Comparison of ENCODE assay signal across 32 cellular contexts in genomic region chr3:18782191-18782590, GRCh38.
"Had no signal": no experiment of that assay in that cellular context is flagged by ENCODE, and none has a peak within 500 bp of the region (broad histone marks: within the 10 kb centered on the region; RNA-seq: fewer than 3 reads in every experiment).

No MANE protein-coding gene starts in this region.

- DNase-seq: activated B cell treated with CpG ODN at 0.5 μM for 24 hours; activated CD4-positive, alpha-beta memory T cell treated with anti-CD3 and anti-CD28 coated beads for 36 hours; activated CD4-positive, alpha-beta T cell treated with anti-CD3 and anti-CD28 coated beads for 4 hours; activated CD4-positive, alpha-beta T cell treated with anti-CD3 and anti-CD28 coated beads, Interleukin-2, amount 10 ng/mL, durations not matched to agents 24 days and 14 days; activated CD4-positive, alpha-beta T cell treated with anti-CD3 and anti-CD28 coated beads, Interleukin-2, amount 50 U/mL, for 1 hour; activated CD4-positive, alpha-beta T cell treated with anti-CD3 and anti-CD28 coated beads, Interleukin-2, amount 50 U/mL, for 4 hours; activated CD4-positive, CD25-positive, alpha-beta regulatory T cell treated with anti-CD3 and anti-CD28 coated beads, Interleukin-2, amount 50 U/mL, for 72 hours; activated CD8-positive, alpha-beta memory T cell treated with anti-CD3 and anti-CD28 coated beads, Interleukin-2, amount 50 U/mL, for 4 hours; activated CD8-positive, alpha-beta T cell treated with anti-CD3 and anti-CD28 coated beads for 36 hours; activated effector memory CD4-positive, alpha-beta T cell treated with Interleukin-2 at 50 U/mL for 16 hours; activated gamma-delta T cell; activated naive CD4-positive, alpha-beta T cell treated with anti-CD3 and anti-CD28 coated beads for 36 hours; activated naive CD4-positive, alpha-beta T cell treated with anti-CD3 and anti-CD28 coated beads, Interleukin-2, amount 50 U/mL, for 16 hours; activated naive CD8-positive, alpha-beta T cell treated with anti-CD3 and anti-CD28 coated beads for 36 hours; activated T-cell treated with anti-CD3 and anti-CD28 coated beads for 4 hours; activated T-cell treated with anti-CD3 and anti-CD28 coated beads, Interleukin-2, amount 50 U/mL, for 1 hour; activated T-cell treated with anti-CD3 and anti-CD28 coated beads, Interleukin-2, amount 50 U/mL, for 4 hours; adrenal gland; amniotic stem cell; aorta; body of pancreas; brain microvascular endothelial cell; central memory CD4-positive, alpha-beta T cell; T-helper 1 cell; T-helper 2 cell; T-helper 9 cell had no signal

- H3K27ac ChIP-seq: adrenal gland, body of pancreas, brain microvascular endothelial cell, breast epithelium, VCaP had no signal

- H3K36me3 Mint-ChIP-seq: activated CD4-positive, alpha-beta memory T cell treated with anti-CD3 and anti-CD28 coated beads for 36 hours; activated naive CD4-positive, alpha-beta T cell treated with anti-CD3 and anti-CD28 coated beads, Interleukin-2, amount 50 U/mL, for 72 hours had no signal

- H3K4me3 Mint-ChIP-seq: activated B cell treated with CpG ODN at 0.5 μM for 24 hours; activated CD4-positive, alpha-beta memory T cell treated with anti-CD3 and anti-CD28 coated beads for 36 hours; activated CD4-positive, alpha-beta T cell treated with anti-CD3 and anti-CD28 coated beads, Interleukin-2, amount 10 ng/mL, durations not matched to agents 24 days and 14 days; activated CD8-positive, alpha-beta T cell treated with anti-CD3 and anti-CD28 coated beads for 36 hours; activated naive CD4-positive, alpha-beta T cell treated with anti-CD3 and anti-CD28 coated beads for 36 hours; activated naive CD8-positive, alpha-beta T cell treated with anti-CD3 and anti-CD28 coated beads for 36 hours; activated T-cell treated with anti-CD3 and anti-CD28 coated beads, Interleukin-2, amount 50 U/mL, for 4 hours; T-helper 1 cell treated with Interleukin-12 subunit alpha and Interleukin-12 subunit beta and Interleukin-4 antibody, amounts not matched to agents 30 μg/mL and 1 μg/mL, for 36 hours; T-helper 2 cell treated with Interferon-gamma antibody and Interleukin-4, amounts not matched to agents 5 μg/mL and 100 μg/mL, for 36 hours had no signal

- H3K4me3 ChIP-seq: adrenal gland, body of pancreas, breast epithelium had no signal

- H3K27me3 ChIP-seq: adrenal gland, body of pancreas, brain microvascular endothelial cell, breast epithelium had no signal

- H3K27ac Mint-ChIP-seq: activated B cell treated with CpG ODN at 0.5 μM for 24 hours; activated CD4-positive, alpha-beta memory T cell treated with anti-CD3 and anti-CD28 coated beads for 36 hours; activated CD4-positive, alpha-beta T cell treated with anti-CD3 and anti-CD28 coated beads, Interleukin-2, amount 10 ng/mL, durations not matched to agents 24 days and 14 days; activated CD8-positive, alpha-beta T cell treated with anti-CD3 and anti-CD28 coated beads for 36 hours; activated naive CD4-positive, alpha-beta T cell treated with anti-CD3 and anti-CD28 coated beads for 36 hours; activated naive CD4-positive, alpha-beta T cell treated with anti-CD3 and anti-CD28 coated beads, Interleukin-2, amount 50 U/mL, for 72 hours; activated naive CD8-positive, alpha-beta T cell treated with anti-CD3 and anti-CD28 coated beads for 36 hours; activated T-helper 2 cell treated with anti-CD3 and anti-CD28 coated beads, Interferon-gamma antibody, Interleukin-2, Interleukin-4, amounts not matched to agents 10 μg/mL and 5 μg/mL and 100 μg/mL, durations not matched to agents 14 hours and 24 hours and 36 hours; T-helper 1 cell treated with Interleukin-12 subunit alpha and Interleukin-12 subunit beta and Interleukin-4 antibody, amounts not matched to agents 30 μg/mL and 1 μg/mL, for 36 hours; T-helper 2 cell treated with Interferon-gamma antibody and Interleukin-4, amounts not matched to agents 5 μg/mL and 100 μg/mL, for 36 hours had no signal

- H3K4me1 ChIP-seq: adrenal gland, body of pancreas, breast epithelium had no signal

- H3K4me1 Mint-ChIP-seq: activated B cell treated with CpG ODN at 0.5 μM for 24 hours had no signal

- H3K36me3 ChIP-seq: adrenal gland, brain microvascular endothelial cell, breast epithelium had no signal

- ATAC-seq: activated CD8-positive, alpha-beta T cell treated with anti-CD3 and anti-CD28 coated beads for 36 hours; activated naive CD4-positive, alpha-beta T cell treated with anti-CD3 and anti-CD28 coated beads, Interleukin-2, amount 50 U/mL, for 72 hours; activated T-cell treated with anti-CD3 and anti-CD28 coated beads, Interleukin-2, amount 50 U/mL, for 4 hours; body of pancreas had no signal

- H3K9me3 Mint-ChIP-seq: activated B cell treated with CpG ODN at 0.5 μM for 24 hours; activated CD4-positive, alpha-beta memory T cell treated with anti-CD3 and anti-CD28 coated beads for 36 hours; activated CD4-positive, alpha-beta T cell treated with anti-CD3 and anti-CD28 coated beads, Interleukin-2, amount 10 ng/mL, durations not matched to agents 24 days and 14 days; activated CD8-positive, alpha-beta T cell treated with anti-CD3 and anti-CD28 coated beads for 36 hours; activated naive CD4-positive, alpha-beta T cell treated with anti-CD3 and anti-CD28 coated beads for 36 hours; activated T-cell treated with anti-CD3 and anti-CD28 coated beads, Interleukin-2, amount 50 U/mL, for 4 hours; activated T-helper 2 cell treated with anti-CD3 and anti-CD28 coated beads, Interferon-gamma antibody, Interleukin-2, Interleukin-4, amounts not matched to agents 10 μg/mL and 5 μg/mL and 100 μg/mL, durations not matched to agents 14 hours and 24 hours and 36 hours; T-helper 1 cell treated with Interleukin-12 subunit alpha and Interleukin-12 subunit beta and Interleukin-4 antibody, amounts not matched to agents 30 μg/mL and 1 μg/mL, for 36 hours; T-helper 2 cell treated with Interferon-gamma antibody and Interleukin-4, amounts not matched to agents 5 μg/mL and 100 μg/mL, for 36 hours had no signal

- H3K27me3 Mint-ChIP-seq: activated B cell treated with CpG ODN at 0.5 μM for 24 hours; activated CD4-positive, alpha-beta memory T cell treated with anti-CD3 and anti-CD28 coated beads for 36 hours; activated CD4-positive, alpha-beta T cell treated with anti-CD3 and anti-CD28 coated beads, Interleukin-2, amount 10 ng/mL, durations not matched to agents 24 days and 14 days; activated CD8-positive, alpha-beta T cell treated with anti-CD3 and anti-CD28 coated beads for 36 hours; activated naive CD8-positive, alpha-beta T cell treated with anti-CD3 and anti-CD28 coated beads for 36 hours had no signal

- H3K9me3 ChIP-seq: adrenal gland, body of pancreas, breast epithelium had no signal
